In genomic region chr7:134831862-134832261, GRCh38 we compare ENCODE assay signal across 14 cellular contexts. TPM values are rescaled to one million over a fixed set of nuclear protein-coding genes. Genes with fewer than 3 reads are reported as not detected.
DNase-seq lines count a peak whose midpoint lies in the region; ATAC-seq, FAIRE-seq and TF ChIP-seq lines count a peak whose summit lies in the region.
"Had no signal": no experiment of that assay in that cellular context is flagged by ENCODE, and none has a peak within 500 bp of the region (broad histone marks: within the 10 kb centered on the region; RNA-seq: fewer than 3 reads in every experiment).

No MANE protein-coding gene starts in this region.

- H2BK120ac ChIP-seq in mesendoderm (ENCODE audit: low read depth, low read length), result no peak overlapping the region

- no peak for TF ChIP-seq RAD21 in K562 (CRISPR knock-in tag; conservative IDR thresholded peaks at IDR 0.05 in 1 of 2, IDR thresholded peaks at IDR 0.05 in 1 of 2)

- BruUV-seq in K562 (replicated peaks; lab: Mats Ljungman, UMichigan), result no TSS peak

- DNase-seq in GM23248, result no peak
- DNase-seq in K562 (ENCODE audit: extremely low read depth in 1 of 4, low spot score in 3 of 4), result peak in 2 of 4 experiments; percentile 19 to 21
- peak; percentile 77 for DNase-seq in iris pigment epithelial cell (ENCODE audit: low read depth)
- peak; percentile 38 for DNase-seq in renal cortical epithelial cell (ENCODE audit: low read depth)
- DNase-seq in mesendoderm, result no peak
- DNase-seq in HTR-8/SVneo (ENCODE audit: insufficient read length, low spot score), result no peak
- no peak for DNase-seq in SKM-1 treated with dmso at 0.1 percent for 144 hours (lab: John Stamatoyannopoulos, UW; ENCODE audit: unreplicated experiment)
- DNase-seq: CD4-positive, alpha-beta memory T cell; NCI-H526; spleen had no signal

- no peak overlapping the region for H3K4ac ChIP-seq in mesendoderm (ENCODE audit: low read depth, low read length)

- H3K79me1 ChIP-seq in mesendoderm (ENCODE audit: low read length), result peaks cover 2% of the 10 kb centered on the region

- H3K36me3 ChIP-seq in GM23248 (ENCODE audit: low read depth) (peaks cover 31% of the 10 kb centered on the region), K562 (ENCODE audit: control insufficient read depth, insufficient read depth, low read length) (no peaks in the 10 kb centered on the region), mesendoderm (ENCODE audit: control insufficient read depth, insufficient read depth, low read length) (no peaks in the 10 kb centered on the region)
- H3K36me3 ChIP-seq: spleen had no signal

- no peaks in the 10 kb centered on the region for H3K27me3 ChIP-seq in GM23248 (replicated peaks; ENCODE audit: insufficient read depth)
- H3K27me3 ChIP-seq in K562 (ENCODE audit: control insufficient read depth in 2 of 2, insufficient read depth in 2 of 2, low read length in 2 of 2), result peaks cover 0 to 6% of the 10 kb centered on the region in 2 experiments; a peak in 1 of 5 replicates
- no peaks in the 10 kb centered on the region for H3K27me3 ChIP-seq in mesendoderm (ENCODE audit: insufficient read depth, low read length, poor library complexity)
- H3K27me3 ChIP-seq: dorsolateral prefrontal cortex, spleen had no signal

- H3K56ac ChIP-seq in mesendoderm (ENCODE audit: low read length), result no peak overlapping the region

- TF ChIP-seq CTCF in K562 (IDR thresholded peaks at IDR 0.05 in 2 of 3, conservative IDR thresholded peaks at IDR 0.05 in 1 of 3; ENCODE audit: insufficient read depth in 2 of 3, low read depth in 1 of 3, low read length in 3 of 3), result no peak

- H3K9me3 ChIP-seq in GM23248 (ENCODE audit: low read depth), result no peaks in the 10 kb centered on the region
- H3K9me3 ChIP-seq in K562 (replicated peaks; ENCODE audit: control insufficient read depth, insufficient read depth, low read depth, low read length), result no peaks in the 10 kb centered on the region
- H3K9me3 ChIP-seq: mucosa of descending colon, spleen had no signal

- H3K4me1 ChIP-seq in GM23248 (ENCODE audit: insufficient read depth) (peaks cover 58% of the 10 kb centered on the region), K562 (replicated peaks in 1 of 2; ENCODE audit: control insufficient read depth in 2 of 2, insufficient read depth in 2 of 2, low read length in 2 of 2) (peaks cover 0 to 23% of the 10 kb centered on the region in 2 experiments; a peak in 2 of 5 replicates), mesendoderm (ENCODE audit: control insufficient read depth, low read depth, low read length) (no peaks in the 10 kb centered on the region)

- H2BK5ac ChIP-seq in mesendoderm (ENCODE audit: low read length), result no peak overlapping the region

- H3K23ac ChIP-seq in mesendoderm (ENCODE audit: low read length), result no peak overlapping the region

- no peaks in the 10 kb centered on the region for H3K9me2 ChIP-seq in GM23248 (ENCODE audit: insufficient read depth)

- H3F3A ChIP-seq in GM23248 (ENCODE audit: insufficient read depth), result peaks cover 74% of the 10 kb centered on the region

- H3K4me2 ChIP-seq in GM23248 (ENCODE audit: unreplicated experiment) (no peak overlapping the region), K562 (ENCODE audit: insufficient read depth, low read length) (peak overlapping the region; percentile 30), mesendoderm (ENCODE audit: low read length) (no peak overlapping the region)

- H3K79me2 ChIP-seq in GM23248 (ENCODE audit: insufficient read depth) (peaks cover 100% of the 10 kb centered on the region), K562 (ENCODE audit: control insufficient read depth, insufficient read depth, low read length) (no peaks in the 10 kb centered on the region), mesendoderm (ENCODE audit: control insufficient read depth, insufficient read depth, low read length) (peaks cover 33% of the 10 kb centered on the region)

- intact Hi-C loops in K562 (cut with micrococcal nuclease), result no loop called here

- FAIRE-seq in K562 (lab: Jason Lieb, UNC) (no peak), HTR-8/SVneo (lab: Jason Lieb, UNC) (no peak)

- no peak overlapping the region for H3K18ac ChIP-seq in mesendoderm (ENCODE audit: low read length)

- in situ Hi-C loops in GM23248 (cut with MboI), result no loop called here
- in situ Hi-C loops in K562 (cut with MboI), result no loop called here

- TF ChIP-seq POLR2A in K562 (conservative IDR thresholded peaks at IDR 0.05), result no peak

- no peak overlapping the region for H2AK5ac ChIP-seq in mesendoderm (ENCODE audit: low read length)

- peaks cover 14% of the 10 kb centered on the region; the same call in 1 of the 2 replicates for H4K20me1 ChIP-seq in GM23248 (ENCODE audit: insufficient read depth)
- H4K20me1 ChIP-seq in K562 (replicated peaks; ENCODE audit: control insufficient read depth, insufficient read depth, low read length), result no peaks in the 10 kb centered on the region

- ATAC-seq in K562, result peak; percentile 14; the same call in 2 of the 3 replicates
- no peak for ATAC-seq in GM19351 (IDR thresholded peaks at IDR 0.05; ENCODE audit: unreplicated experiment)
- ATAC-seq: mucosa of descending colon, WTC11 had no signal

- POLR2A ChIA-PET in K562 (lab: Yijun Ruan, JAX), result no interaction called here

- H3K9me1 ChIP-seq in K562 (ENCODE audit: control insufficient read depth, insufficient read depth, low read length), result no peaks in the 10 kb centered on the region

- WGBS in GM23248 (ENCODE audit: low coverage in 1 of 2, low lambda C conversion rate in 2 of 2, missing lambda C conversion rate in 2 of 2), 2 experiments, result 87 to 88% methylated on average over 15 of the region's 15 CpGs
- 36% methylated on average over 15 of the region's 15 CpGs for WGBS in K562 (ENCODE audit: insufficient coverage, low coverage, missing lambda C conversion rate)
- no CpG with 5 or more reads among the region's 15 CpGs for WGBS in mesendoderm (ENCODE audit: extremely low coverage, insufficient coverage, low lambda C conversion rate)

- H3K9ac ChIP-seq in GM23248 (no peak overlapping the region), K562 (ENCODE audit: insufficient read depth in 1 of 2, low read depth in 2 of 2, low read length in 2 of 2) (no peak overlapping the region), mesendoderm (ENCODE audit: low read length) (no peak overlapping the region)

- TF ChIP-seq EP300 in K562 (IDR thresholded peaks at IDR 0.05; ENCODE audit: low read length), result no peak

- H2AFZ ChIP-seq in GM23248 (no peak overlapping the region), K562 (ENCODE audit: low read depth, low read length) (peak overlapping the region; percentile 5)

- 0 out of 2 replicates have a peak overlapping the region, but pooled peaks have one; percentile 49 for H3K27ac ChIP-seq in GM23248
- H3K27ac ChIP-seq in K562 (ENCODE audit: extremely low read depth, low read depth, low read length), result no peak overlapping the region
- H3K27ac ChIP-seq in mesendoderm (ENCODE audit: low read depth, low read length), result no peak overlapping the region

- H4K5ac ChIP-seq in mesendoderm (ENCODE audit: low read length), result no peak overlapping the region

- CTCF ChIA-PET in K562 (lab: Yijun Ruan, JAX; ENCODE audit: low intra/inter-chr PET ratio), result no interaction called here

- no peak overlapping the region for H4K8ac ChIP-seq in mesendoderm (ENCODE audit: low read depth, low read length)

- H3K4me3 ChIP-seq in GM23248 (no peak overlapping the region), K562 (no peak overlapping the region), mesendoderm (ENCODE audit: low read length) (no peak overlapping the region)
- H3K4me3 ChIP-seq: mucosa of descending colon had no signal

- no peak overlapping the region for H2BK15ac ChIP-seq in mesendoderm (replicated peaks; ENCODE audit: low read depth)

TF ChIP-seq in K562, 482 proteins besides CTCF, POLR2A, EP300 and RAD21 (continues in another document):
- TF ChIP-seq NRF1 (conservative IDR thresholded peaks at IDR 0.05 in 1 of 2, IDR thresholded peaks at IDR 0.05 in 1 of 2) (peak; percentile 88 to 90), BHLHE40 (IDR thresholded peaks at IDR 0.05; ENCODE audit: low read length) (0 out of 2 replicates have a peak, but pooled peaks have one; percentile 18)

RNA-seq across cellular contexts. Expression of gene CALD1, which starts 52.4 kb away (rescaled TPM):
- 674 and 698 TPM in 2 replicates for total RNA-seq in GM23248 (2014; rRNA removed; shearing (Covaris generic))
- 1,687 and 1,703 TPM in 2 replicates for polyA plus RNA-seq in GM23248 (2016; fragmentation: Nextera tagmentation; extraction: Ambion mirVana)
- 0.65 TPM in 1 of 2 replicates, not detected in the other for total RNA-seq in K562 (2011; cell fraction: chromatin; rRNA removed; ENCODE audit: low replicate concordance)
- total RNA-seq in K562 (2011; cell fraction: nucleolus; rRNA removed), result not detected in 2 replicates
- not detected in 2 replicates for total RNA-seq in K562 (2011; cell fraction: nucleoplasm; rRNA removed)
- total RNA-seq in K562 (2014; rRNA removed), result not detected in 2 replicates
- not detected in 2 replicates for total RNA-seq in K562 (2014; rRNA removed; fragmentation: Illumina TruSeq; extraction: Trizol)
- not detected in 2 replicates for total RNA-seq in K562 (2015; rRNA removed; fragmentation: Illumina TruSeq; extraction: Trizol)
- 0.40 and 0.89 TPM in 2 replicates for total RNA-seq in K562 (2021)
- polyA plus RNA-seq in K562 (2011; rRNA removed), result not detected in 2 replicates
- 0.06 and 0.18 TPM in 2 replicates for polyA plus RNA-seq in K562 (2011; cell fraction: cytosol; rRNA removed)
- polyA plus RNA-seq in K562 (2011; cell fraction: nucleus; rRNA removed), result not detected in 2 replicates
- polyA plus RNA-seq in K562 (2012), result 0.07 TPM in 1 of 2 replicates, not detected in the other
- polyA plus RNA-seq in K562 (2014; fragmentation: Illumina TruSeq; extraction: Trizol), result not detected in 2 replicates
- polyA plus RNA-seq in K562 (2014; fragmentation: Nextera tagmentation; extraction: Ambion mirVana), result not detected
- not detected in 2 replicates for polyA plus RNA-seq in K562 (2014; rRNA removed)
- polyA minus RNA-seq in K562 (2011; rRNA and poly(A)+ RNA removed), result 0.04 TPM in 1 of 2 replicates, not detected in the other
- 4.7 TPM in 1 of 2 replicates, not detected in the other for polyA minus RNA-seq in K562 (2011; cell fraction: cytosol; rRNA and poly(A)+ RNA removed)
- polyA minus RNA-seq in K562 (2011; cell fraction: nucleus; rRNA and poly(A)+ RNA removed), result 0.40 TPM in 1 of 2 replicates, not detected in the other
- 155 and 181 TPM in 2 replicates for total RNA-seq in renal cortical epithelial cell
- 379 TPM for polyA plus RNA-seq in mesendoderm (2013, experiment 1 of 2)
- 417 TPM for polyA plus RNA-seq in mesendoderm (2013, experiment 2 of 2)
- total RNA-seq: CD4-positive, alpha-beta memory T cell had no signal

Comparison
In these comparisons a context has a peak if more than half of its experiments do, and no peak if none do; other contexts are left out.
1. DNase-seq: peak in iris pigment epithelial cell (single experiment) and renal cortical epithelial cell (single experiment); none in GM23248 (single experiment), mesendoderm (single experiment), HTR-8/SVneo (single experiment) and SKM-1 treated with dmso at 0.1 percent for 144 hours (single experiment).
2. RNA of gene CALD1, which starts 52.4 kb away (total RNA-seq): 674 to 698 TPM in GM23248 and 155 to 181 TPM in renal cortical epithelial cell; 0.40 to 0.89 TPM in K562; every median in the first group is over 10 times any median in the second.